In genomic region chr14:39366460-39367386, GRCh38 we compare ENCODE assay signal across 1 cellular context.
TF ChIP-seq lines count a peak whose summit lies in the region.

No MANE protein-coding gene starts in this region.

TF ChIP-seq in H1, 55 proteins besides CTCF, POLR2A, EP300 and RAD21:
- TF ChIP-seq KDM4A (IDR thresholded peaks at IDR 0.05; ENCODE audit: low read depth, low read length, severe bottlenecking) = no peak
- no peak for TF ChIP-seq YY1 (IDR thresholded peaks at IDR 0.05; ENCODE audit: low read depth, low read length)
- no peak for TF ChIP-seq ZNF274 (IDR thresholded peaks at IDR 0.05; ENCODE audit: borderline replicate concordance, extremely low read depth, low read length)
- no peak for TF ChIP-seq TAF7 (optimal IDR thresholded peaks at IDR 0.05; ENCODE audit: borderline replicate concordance, low read depth, low read length)
- TF ChIP-seq USF2 (IDR thresholded peaks at IDR 0.05; ENCODE audit: low read length) = no peak
- TF ChIP-seq PHF8 (conservative IDR thresholded peaks at IDR 0.05; ENCODE audit: low read depth, low read length) = no peak
- no peak for TF ChIP-seq NRF1 (IDR thresholded peaks at IDR 0.05; ENCODE audit: low read depth, low read length)
- TF ChIP-seq BCL11A (IDR thresholded peaks at IDR 0.05; ENCODE audit: low read depth in 2 of 2, low read length in 2 of 2) = no peak
- no peak for TF ChIP-seq CTBP2 (IDR thresholded peaks at IDR 0.05; ENCODE audit: borderline replicate concordance, insufficient read depth, insufficient read length, low read length)
- TF ChIP-seq POLR2AphosphoS5 (IDR thresholded peaks at IDR 0.05; ENCODE audit: low read depth, low read length) = no peak
- TF ChIP-seq POU5F1 (IDR thresholded peaks at IDR 0.05; ENCODE audit: low read depth, low read length) = no peak
